Comparison of ENCODE assay signal across 1 cellular context in the genomic region with DNA sequence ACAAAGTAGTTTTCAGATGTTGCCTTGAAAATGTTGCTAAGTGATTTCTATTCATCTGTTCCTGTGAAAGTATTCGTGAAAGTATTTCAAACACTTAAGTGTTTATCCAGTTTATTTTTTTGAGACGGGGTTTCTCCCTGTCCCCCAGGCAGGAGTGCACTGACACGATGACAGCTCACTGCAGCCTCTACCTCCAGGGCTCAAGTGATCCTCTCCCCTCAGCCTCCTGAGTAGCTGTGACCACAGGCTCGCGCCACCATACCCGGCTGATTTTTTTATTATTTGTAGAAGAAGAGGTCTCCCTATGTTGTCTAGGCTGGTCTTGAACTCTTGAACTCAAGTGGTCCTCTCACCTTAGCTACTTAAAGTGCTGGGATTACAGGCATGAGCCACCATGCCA.
TF ChIP-seq lines count a peak whose summit lies in the region.

No MANE protein-coding gene starts in this region.

TF ChIP-seq in WTC11, 78 proteins besides CTCF, POLR2A, EP300 and RAD21 (continued from another document):
- TF ChIP-seq, protein P1, sequence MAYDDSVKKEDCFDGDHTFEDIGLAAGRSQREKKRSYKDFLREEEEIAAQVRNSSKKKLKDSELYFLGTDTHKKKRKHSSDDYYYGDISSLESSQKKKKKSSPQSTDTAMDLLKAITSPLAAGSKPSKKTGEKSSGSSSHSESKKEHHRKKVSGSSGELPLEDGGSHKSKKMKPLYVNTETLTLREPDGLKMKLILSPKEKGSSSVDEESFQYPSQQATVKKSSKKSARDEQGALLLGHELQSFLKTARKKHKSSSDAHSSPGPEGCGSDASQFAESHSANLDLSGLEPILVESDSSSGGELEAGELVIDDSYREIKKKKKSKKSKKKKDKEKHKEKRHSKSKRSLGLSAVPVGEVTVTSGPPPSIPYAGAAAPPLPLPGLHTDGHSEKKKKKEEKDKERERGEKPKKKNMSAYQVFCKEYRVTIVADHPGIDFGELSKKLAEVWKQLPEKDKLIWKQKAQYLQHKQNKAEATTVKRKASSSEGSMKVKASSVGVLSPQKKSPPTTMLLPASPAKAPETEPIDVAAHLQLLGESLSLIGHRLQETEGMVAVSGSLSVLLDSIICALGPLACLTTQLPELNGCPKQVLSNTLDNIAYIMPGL (CRISPR knock-in tag; IDR thresholded peaks at IDR 0.05), result no peak
- TF ChIP-seq, protein P2, sequence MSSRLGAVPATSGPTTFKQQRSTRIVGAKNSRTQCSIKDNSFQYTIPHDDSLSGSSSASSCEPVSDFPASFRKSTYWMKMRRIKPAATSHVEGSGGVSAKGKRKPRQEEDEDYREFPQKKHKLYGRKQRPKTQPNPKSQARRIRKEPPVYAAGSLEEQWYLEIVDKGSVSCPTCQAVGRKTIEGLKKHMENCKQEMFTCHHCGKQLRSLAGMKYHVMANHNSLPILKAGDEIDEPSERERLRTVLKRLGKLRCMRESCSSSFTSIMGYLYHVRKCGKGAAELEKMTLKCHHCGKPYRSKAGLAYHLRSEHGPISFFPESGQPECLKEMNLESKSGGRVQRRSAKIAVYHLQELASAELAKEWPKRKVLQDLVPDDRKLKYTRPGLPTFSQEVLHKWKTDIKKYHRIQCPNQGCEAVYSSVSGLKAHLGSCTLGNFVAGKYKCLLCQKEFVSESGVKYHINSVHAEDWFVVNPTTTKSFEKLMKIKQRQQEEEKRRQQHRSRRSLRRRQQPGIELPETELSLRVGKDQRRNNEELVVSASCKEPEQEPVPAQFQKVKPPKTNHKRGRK (CRISPR knock-in tag; IDR thresholded peaks at IDR 0.05; ENCODE audit: borderline replicate concordance), result no peak
- TF ChIP-seq, protein P3, sequence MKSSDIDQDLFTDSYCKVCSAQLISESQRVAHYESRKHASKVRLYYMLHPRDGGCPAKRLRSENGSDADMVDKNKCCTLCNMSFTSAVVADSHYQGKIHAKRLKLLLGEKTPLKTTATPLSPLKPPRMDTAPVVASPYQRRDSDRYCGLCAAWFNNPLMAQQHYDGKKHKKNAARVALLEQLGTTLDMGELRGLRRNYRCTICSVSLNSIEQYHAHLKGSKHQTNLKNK (CRISPR knock-in tag; IDR thresholded peaks at IDR 0.05), result no peak
- TF ChIP-seq, protein P4, sequence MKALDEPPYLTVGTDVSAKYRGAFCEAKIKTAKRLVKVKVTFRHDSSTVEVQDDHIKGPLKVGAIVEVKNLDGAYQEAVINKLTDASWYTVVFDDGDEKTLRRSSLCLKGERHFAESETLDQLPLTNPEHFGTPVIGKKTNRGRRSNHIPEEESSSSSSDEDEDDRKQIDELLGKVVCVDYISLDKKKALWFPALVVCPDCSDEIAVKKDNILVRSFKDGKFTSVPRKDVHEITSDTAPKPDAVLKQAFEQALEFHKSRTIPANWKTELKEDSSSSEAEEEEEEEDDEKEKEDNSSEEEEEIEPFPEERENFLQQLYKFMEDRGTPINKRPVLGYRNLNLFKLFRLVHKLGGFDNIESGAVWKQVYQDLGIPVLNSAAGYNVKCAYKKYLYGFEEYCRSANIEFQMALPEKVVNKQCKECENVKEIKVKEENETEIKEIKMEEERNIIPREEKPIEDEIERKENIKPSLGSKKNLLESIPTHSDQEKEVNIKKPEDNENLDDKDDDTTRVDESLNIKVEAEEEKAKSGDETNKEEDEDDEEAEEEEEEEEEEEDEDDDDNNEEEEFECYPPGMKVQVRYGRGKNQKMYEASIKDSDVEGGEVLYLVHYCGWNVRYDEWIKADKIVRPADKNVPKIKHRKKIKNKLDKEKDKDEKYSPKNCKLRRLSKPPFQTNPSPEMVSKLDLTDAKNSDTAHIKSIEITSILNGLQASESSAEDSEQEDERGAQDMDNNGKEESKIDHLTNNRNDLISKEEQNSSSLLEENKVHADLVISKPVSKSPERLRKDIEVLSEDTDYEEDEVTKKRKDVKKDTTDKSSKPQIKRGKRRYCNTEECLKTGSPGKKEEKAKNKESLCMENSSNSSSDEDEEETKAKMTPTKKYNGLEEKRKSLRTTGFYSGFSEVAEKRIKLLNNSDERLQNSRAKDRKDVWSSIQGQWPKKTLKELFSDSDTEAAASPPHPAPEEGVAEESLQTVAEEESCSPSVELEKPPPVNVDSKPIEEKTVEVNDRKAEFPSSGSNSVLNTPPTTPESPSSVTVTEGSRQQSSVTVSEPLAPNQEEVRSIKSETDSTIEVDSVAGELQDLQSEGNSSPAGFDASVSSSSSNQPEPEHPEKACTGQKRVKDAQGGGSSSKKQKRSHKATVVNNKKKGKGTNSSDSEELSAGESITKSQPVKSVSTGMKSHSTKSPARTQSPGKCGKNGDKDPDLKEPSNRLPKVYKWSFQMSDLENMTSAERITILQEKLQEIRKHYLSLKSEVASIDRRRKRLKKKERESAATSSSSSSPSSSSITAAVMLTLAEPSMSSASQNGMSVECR (CRISPR knock-in tag; IDR thresholded peaks at IDR 0.05; ENCODE audit: borderline replicate concordance), result no peak
- TF ChIP-seq, protein P5, sequence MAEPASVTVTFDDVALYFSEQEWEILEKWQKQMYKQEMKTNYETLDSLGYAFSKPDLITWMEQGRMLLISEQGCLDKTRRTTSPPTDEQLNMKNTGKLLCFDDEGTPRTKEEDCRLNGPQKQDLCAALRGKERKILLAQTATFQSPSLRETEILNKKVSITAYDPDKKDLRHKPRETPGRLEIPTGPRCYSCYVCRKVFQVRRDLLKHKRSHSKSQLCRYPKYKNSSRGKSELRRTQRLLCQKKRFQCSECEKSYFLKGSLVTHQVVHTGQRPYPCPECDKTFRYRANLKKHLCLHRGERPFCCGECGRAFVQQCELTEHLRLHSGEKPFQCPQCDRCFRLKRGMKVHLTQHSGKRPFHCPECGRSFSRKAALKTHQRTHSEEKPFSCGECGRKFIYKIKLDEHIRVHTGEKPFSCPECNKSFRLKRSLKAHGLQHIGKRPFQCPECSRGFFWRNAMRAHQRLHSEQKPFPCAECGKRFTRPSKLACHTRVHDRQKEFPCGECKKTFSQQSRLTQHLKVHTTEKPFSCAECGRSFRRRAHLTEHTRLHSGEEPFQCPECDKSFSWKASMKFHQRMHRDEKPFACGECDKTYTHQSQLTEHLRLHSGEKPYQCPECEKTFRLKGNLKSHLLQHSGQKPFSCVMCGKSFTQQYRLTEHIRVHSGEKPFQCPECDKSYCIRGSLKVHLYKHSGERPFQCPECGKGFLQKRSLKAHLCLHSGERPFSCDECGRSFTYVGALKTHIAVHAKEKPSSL (CRISPR knock-in tag; conservative IDR thresholded peaks at IDR 0.05), result no peak
- TF ChIP-seq, protein P6, sequence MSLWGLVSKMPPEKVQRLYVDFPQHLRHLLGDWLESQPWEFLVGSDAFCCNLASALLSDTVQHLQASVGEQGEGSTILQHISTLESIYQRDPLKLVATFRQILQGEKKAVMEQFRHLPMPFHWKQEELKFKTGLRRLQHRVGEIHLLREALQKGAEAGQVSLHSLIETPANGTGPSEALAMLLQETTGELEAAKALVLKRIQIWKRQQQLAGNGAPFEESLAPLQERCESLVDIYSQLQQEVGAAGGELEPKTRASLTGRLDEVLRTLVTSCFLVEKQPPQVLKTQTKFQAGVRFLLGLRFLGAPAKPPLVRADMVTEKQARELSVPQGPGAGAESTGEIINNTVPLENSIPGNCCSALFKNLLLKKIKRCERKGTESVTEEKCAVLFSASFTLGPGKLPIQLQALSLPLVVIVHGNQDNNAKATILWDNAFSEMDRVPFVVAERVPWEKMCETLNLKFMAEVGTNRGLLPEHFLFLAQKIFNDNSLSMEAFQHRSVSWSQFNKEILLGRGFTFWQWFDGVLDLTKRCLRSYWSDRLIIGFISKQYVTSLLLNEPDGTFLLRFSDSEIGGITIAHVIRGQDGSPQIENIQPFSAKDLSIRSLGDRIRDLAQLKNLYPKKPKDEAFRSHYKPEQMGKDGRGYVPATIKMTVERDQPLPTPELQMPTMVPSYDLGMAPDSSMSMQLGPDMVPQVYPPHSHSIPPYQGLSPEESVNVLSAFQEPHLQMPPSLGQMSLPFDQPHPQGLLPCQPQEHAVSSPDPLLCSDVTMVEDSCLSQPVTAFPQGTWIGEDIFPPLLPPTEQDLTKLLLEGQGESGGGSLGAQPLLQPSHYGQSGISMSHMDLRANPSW (CRISPR knock-in tag; conservative IDR thresholded peaks at IDR 0.05; ENCODE audit: low read depth), result no peak
